Comparison of ENCODE assay signal across 32 cellular contexts in the genomic region with DNA sequence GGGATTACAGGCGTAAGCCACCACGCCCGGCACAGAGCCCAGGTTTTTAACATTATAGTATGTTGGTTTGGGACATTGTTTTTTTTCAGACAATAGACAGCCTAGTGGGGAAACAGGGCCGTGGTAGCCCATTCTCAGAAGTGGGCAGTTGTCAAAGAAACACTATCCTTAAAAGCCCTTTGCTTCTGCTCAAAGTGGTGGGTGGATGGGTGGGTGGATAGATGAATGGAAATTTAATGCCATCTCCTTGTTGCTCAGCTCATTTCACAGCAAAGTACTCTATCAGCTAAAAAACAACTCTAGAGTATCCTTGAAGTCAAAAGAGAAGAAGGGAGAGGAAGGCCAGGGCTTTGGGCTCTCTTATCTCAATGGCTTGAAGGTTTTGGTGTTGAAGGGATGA.
"Had no signal": no experiment of that assay in that cellular context is flagged by ENCODE, and none has a peak within 500 bp of the region (broad histone marks: within the 10 kb centered on the region; RNA-seq: fewer than 3 reads in every experiment).

No MANE protein-coding gene starts in this region.

- DNase-seq: activated effector memory CD4-positive, alpha-beta T cell treated with anti-CD3 and anti-CD28 coated beads, Interleukin-2, amount 50 U/mL, for 16 hours; activated effector memory CD4-positive, alpha-beta T cell treated with Interleukin-2 at 50 U/mL for 16 hours; activated gamma-delta T cell; activated gamma-delta T cell treated with Interleukin-2 at 50 U/mL for 16 hours; activated naive CD4-positive, alpha-beta T cell; activated naive CD4-positive, alpha-beta T cell treated with anti-CD3 and anti-CD28 coated beads for 36 hours; activated naive CD4-positive, alpha-beta T cell treated with anti-CD3 and anti-CD28 coated beads, Interleukin-2, amount 10 ng/mL, durations not matched to agents 7 days and 5 days; activated naive CD4-positive, alpha-beta T cell treated with anti-CD3 and anti-CD28 coated beads, Interleukin-2, amount 50 U/mL, for 16 hours; activated naive CD4-positive, alpha-beta T cell treated with Interleukin-2 at 50 U/mL for 16 hours; activated naive CD8-positive, alpha-beta T cell treated with anti-CD3 and anti-CD28 coated beads for 36 hours; activated naive CD8-positive, alpha-beta T cell treated with anti-CD3 and anti-CD28 coated beads, Interleukin-2, amount 10 ng/mL, durations not matched to agents 7 days and 5 days; activated naive CD8-positive, alpha-beta T cell treated with anti-CD3 and anti-CD28 coated beads, Interleukin-2, amount 50 U/mL, for 24 hours; activated T-cell treated with anti-CD3 and anti-CD28 coated beads, Interleukin-2, amount 50 U/mL, for 4 hours; activated T-cell treated with anti-CD3 and anti-CD28 coated beads, Interleukin-2, amount 50 U/mL, for 48 hours; activated T-cell treated with anti-CD3 and anti-CD28 coated beads, Interleukin-2, amount 50 U/mL, for 72 hours; adrenal gland; amniotic stem cell; amygdala; anterior cingulate cortex; aorta; body of pancreas; brain microvascular endothelial cell; caudate nucleus; central memory CD4-positive, alpha-beta T cell; cerebellar nuclear complex had no signal

- H3K4me3 ChIP-seq: adrenal gland, ascending aorta, body of pancreas, breast epithelium, cardiac muscle cell had no signal

- H3K9me3 ChIP-seq: adrenal gland, ascending aorta, body of pancreas, breast epithelium had no signal

- H3K4me1 ChIP-seq: adrenal gland, ascending aorta, body of pancreas, breast epithelium had no signal

- FAIRE-seq: astrocyte, colon had no signal

- ATAC-seq: activated naive CD4-positive, alpha-beta T cell treated with anti-CD3 and anti-CD28 coated beads, Interleukin-2, amount 50 U/mL, for 72 hours; activated naive CD8-positive, alpha-beta T cell treated with anti-CD3 and anti-CD28 coated beads, Interleukin-2, amount 50 U/mL, for 24 hours; activated T-cell treated with anti-CD3 and anti-CD28 coated beads, Interleukin-2, amount 50 U/mL, for 4 hours; activated T-cell treated with anti-CD3 and anti-CD28 coated beads, Interleukin-2, amount 50 U/mL, for 72 hours; activated T-helper 17 cell treated with anti-CD3 and anti-CD28 coated beads, Interleukin-2, amount 50 U/mL, for 72 hours; body of pancreas had no signal

- H3K27ac ChIP-seq: adrenal gland, ascending aorta, body of pancreas, brain microvascular endothelial cell, breast epithelium, cardiac muscle cell had no signal

- H3K27me3 ChIP-seq: ascending aorta, body of pancreas, brain microvascular endothelial cell, breast epithelium had no signal

- H3K36me3 ChIP-seq: adrenal gland, ascending aorta, brain microvascular endothelial cell, breast epithelium, cardiac muscle cell had no signal
